In genomic region chr3:140397847-140398246, GRCh38 we compare ENCODE assay signal across 26 cellular contexts.
"Had no signal": no experiment of that assay in that cellular context is flagged by ENCODE, and none has a peak within 500 bp of the region (broad histone marks: within the 10 kb centered on the region; RNA-seq: fewer than 3 reads in every experiment).

No MANE protein-coding gene starts in this region.

- ATAC-seq: left colon; left lung; lower lobe of right lung; naive thymus-derived CD8-positive, alpha-beta T cell; pancreas; sciatic nerve; stimulated activated memory B cell treated with anti-CD40 and anti-IgM and Interleukin-4, amounts not matched to agents 10 μg/mL and 1 μg/mL and 100 μg/mL, for 72 hours; stimulated activated naive CD8-positive, alpha-beta T cell treated with anti-CD3 and anti-CD28 coated beads, Interleukin-15, amount 100 ng/mL, for 72 hours had no signal

- H3K27ac ChIP-seq: left lung, lower lobe of right lung, pancreas, prostate gland, skin epidermis, tibial nerve, uterus had no signal

- H3K36me3 ChIP-seq: left lung, lower lobe of right lung, pancreas, prostate gland, tibial nerve, uterus had no signal

- H3K9me3 ChIP-seq: left lung, lower lobe of right lung, pancreas, prostate gland, tibial nerve, uterus had no signal

- H3K4me3 ChIP-seq: left lung, lower lobe of right lung, pancreas, prostate gland, skin epidermis, tibial nerve, uterus had no signal

- DNase-seq: immature natural killer cell; kidney; left colon; left lung; lower lobe of right lung; mammary epithelial cell; mesenchymal stem cell; naive thymus-derived CD8-positive, alpha-beta T cell; nucleus accumbens; pancreas; posterior cingulate gyrus; retina; right cardiac atrium; stimulated activated CD4-positive, alpha-beta T cell treated with anti-CD3 and anti-CD28 coated beads, Interleukin-12 subunit alpha, Interleukin-12 subunit beta, amount 100 ng/mL, for 4 hours; stimulated activated CD4-positive, alpha-beta T cell treated with anti-CD3 and anti-CD28 coated beads, Interleukin-15, amount 100 ng/mL, for 24 hours; stimulated activated CD4-positive, alpha-beta T cell treated with anti-CD3 and anti-CD28 coated beads, Interleukin-2, amount 100 ng/mL, for 24 hours; stimulated activated CD4-positive, alpha-beta T cell treated with anti-CD3 and anti-CD28 coated beads, Interleukin-4, amount 100 ng/mL, for 24 hours; stimulated activated naive CD4-positive, alpha-beta T cell treated with Interleukin-2 at 50 U/mL for 16 hours; stimulated activated naive CD8-positive, alpha-beta T cell treated with anti-CD3 and anti-CD28 coated beads, Interleukin-15, amount 100 ng/mL, for 72 hours; substantia nigra; uterus had no signal

- H3K4me1 ChIP-seq: left lung, pancreas, prostate gland, tibial nerve had no signal

- H3K27me3 ChIP-seq: left lung, tibial nerve, uterus had no signal
